Comparison of ENCODE assay signal across 18 cellular contexts in genomic region chr6:3447005-3447404, GRCh38. TPM values are rescaled to one million over a fixed set of nuclear protein-coding genes. Genes with fewer than 3 reads are reported as not detected.
DNase-seq lines count a peak whose midpoint lies in the region; ATAC-seq, FAIRE-seq and TF ChIP-seq lines count a peak whose summit lies in the region.
"Had no signal": no experiment of that assay in that cellular context is flagged by ENCODE, and none has a peak within 500 bp of the region (broad histone marks: within the 10 kb centered on the region; RNA-seq: fewer than 3 reads in every experiment).

No MANE protein-coding gene starts in this region.

- H3K4me3 ChIP-seq in HEK293 (ENCODE audit: low read depth, low read length) = no peak overlapping the region
- no peak overlapping the region for H3K4me3 ChIP-seq in K562
- no peak overlapping the region for H3K4me3 ChIP-seq in neuronal stem cell (ENCODE audit: low read length in 2 of 2)
- no peak overlapping the region for H3K4me3 ChIP-seq in Peyer's patch
- H3K4me3 ChIP-seq: BLaER1 had no signal

- no peak for DNase-seq in K562 (ENCODE audit: extremely low read depth in 1 of 4, low spot score in 3 of 4)
- DNase-seq in neuronal stem cell (ENCODE audit: low spot score) = no peak
- no peak for DNase-seq in type B pancreatic cell (ENCODE audit: extremely low spot score, unreplicated experiment)
- DNase-seq in Peyer's patch = no peak
- DNase-seq in activated T-cell treated with anti-CD3 and anti-CD28 coated beads, Interleukin-2, amount 50 U/mL, for 4 hours = no peak
- DNase-seq: 8988T; Calu3; CD4-positive, alpha-beta memory T cell; DMS79 treated with DMSO at 0.1 percent for 48 hours; GF-D8; GOT3; H7 had no signal

- no peaks in the 10 kb centered on the region for H3K9me3 Mint-ChIP-seq in type B pancreatic cell
- no peaks in the 10 kb centered on the region for H3K9me3 Mint-ChIP-seq in activated T-cell treated with anti-CD3 and anti-CD28 coated beads, Interleukin-2, amount 50 U/mL, for 4 hours

- WGBS in K562 (ENCODE audit: insufficient coverage, low coverage, missing lambda C conversion rate) = 72% methylated on average over 6 of the region's 6 CpGs
- WGBS in neuronal stem cell (ENCODE audit: extremely low coverage in 2 of 2, insufficient read length in 2 of 2, insufficient replicate concordance in 1 of 2), 2 donors = no CpG with 5 or more reads among the region's 6 CpGs

- no peak for FAIRE-seq in K562 (lab: Jason Lieb, UNC)

- no peak overlapping the region for H2BK15ac ChIP-seq in neuronal stem cell (ENCODE audit: low read length)

- peaks cover 32% of the 10 kb centered on the region for H3K36me3 Mint-ChIP-seq in type B pancreatic cell
- no peaks in the 10 kb centered on the region for H3K36me3 Mint-ChIP-seq in activated T-cell treated with anti-CD3 and anti-CD28 coated beads, Interleukin-2, amount 50 U/mL, for 4 hours (ENCODE audit: insufficient read depth)
- H3K36me3 Mint-ChIP-seq: CD14-positive monocyte had no signal

- H3K4me1 ChIP-seq in HEK293 (ENCODE audit: control insufficient read depth, insufficient read depth, low read length) (peaks cover 16% of the 10 kb centered on the region), K562 (replicated peaks in 1 of 2; ENCODE audit: control insufficient read depth in 2 of 2, insufficient read depth in 2 of 2, low read length in 2 of 2) (peaks cover 25 to 26% of the 10 kb centered on the region in 2 experiments), neuronal stem cell (ENCODE audit: control insufficient read depth in 2 of 2, insufficient read depth in 1 of 2, low read depth in 1 of 2, low read length in 2 of 2) (peaks cover 15 to 18% of the 10 kb centered on the region in 2 donors), Peyer's patch (peaks cover 0 to 19% (median 0%) of the 10 kb centered on the region in 4 donors)
- H3K4me1 ChIP-seq: BLaER1 had no signal

- no peak overlapping the region for H2BK120ac ChIP-seq in neuronal stem cell (ENCODE audit: low read depth, low read length)

- no peak for ATAC-seq in K562
- no peak for ATAC-seq in activated T-cell treated with anti-CD3 and anti-CD28 coated beads, Interleukin-2, amount 50 U/mL, for 4 hours
- ATAC-seq in HG03432 (IDR thresholded peaks at IDR 0.05; ENCODE audit: unreplicated experiment) = no peak
- ATAC-seq: HCT116 had no signal

- no peak overlapping the region; a peak in 1 of 4 replicates for H3K9ac ChIP-seq in K562 (ENCODE audit: insufficient read depth in 1 of 2, low read depth in 2 of 2, low read length in 2 of 2)
- H3K9ac ChIP-seq in neuronal stem cell (ENCODE audit: low read depth, low read length, poor library complexity) = no peak overlapping the region
- H3K9ac ChIP-seq: BLaER1 had no signal

- H3K4me3 Mint-ChIP-seq in type B pancreatic cell = no peak overlapping the region
- no peak overlapping the region for H3K4me3 Mint-ChIP-seq in activated T-cell treated with anti-CD3 and anti-CD28 coated beads, Interleukin-2, amount 50 U/mL, for 4 hours
- H3K4me3 Mint-ChIP-seq: CD14-positive monocyte; CD4-positive, alpha-beta memory T cell had no signal

- H3K9me1 ChIP-seq in K562 (ENCODE audit: control insufficient read depth, insufficient read depth, low read length) = no peaks in the 10 kb centered on the region

- H3K27ac Mint-ChIP-seq in type B pancreatic cell = peak overlapping the region; percentile 9
- H3K27ac Mint-ChIP-seq: CD14-positive monocyte had no signal

- H3K14ac ChIP-seq in neuronal stem cell (ENCODE audit: low read length) = no peak overlapping the region

- H2BK5ac ChIP-seq in neuronal stem cell (ENCODE audit: low read length) = no peak overlapping the region

- in situ Hi-C loops in K562 (cut with MboI) = no loop called here

- TF ChIP-seq CTCF in HEK293 (tag by site-specific recombination; IDR thresholded peaks at IDR 0.05) = no peak
- no peak for TF ChIP-seq CTCF in K562 (IDR thresholded peaks at IDR 0.05 in 2 of 3, conservative IDR thresholded peaks at IDR 0.05 in 1 of 3; ENCODE audit: insufficient read depth in 2 of 3, low read depth in 1 of 3, low read length in 3 of 3)
- TF ChIP-seq CTCF in type B pancreatic cell (conservative IDR thresholded peaks at IDR 0.05) = no peak
- no peak for TF ChIP-seq CTCF in Peyer's patch (IDR thresholded peaks at IDR 0.05)

- no peak overlapping the region for H3K4ac ChIP-seq in neuronal stem cell (ENCODE audit: low read length)

- no peak for TF ChIP-seq EP300 in K562 (IDR thresholded peaks at IDR 0.05; ENCODE audit: low read length)

- no peaks in the 10 kb centered on the region for H3K9me3 ChIP-seq in HEK293 (ENCODE audit: control insufficient read depth, insufficient read depth, low read depth, low read length)
- no peaks in the 10 kb centered on the region for H3K9me3 ChIP-seq in K562 (replicated peaks; ENCODE audit: control insufficient read depth, insufficient read depth, low read depth, low read length)
- H3K9me3 ChIP-seq in neuronal stem cell (replicated peaks in 1 of 2; ENCODE audit: control insufficient read depth in 2 of 2, insufficient read depth in 1 of 2, low read depth in 1 of 2, low read length in 2 of 2) = no peaks in the 10 kb centered on the region
- H3K9me3 ChIP-seq in Peyer's patch = no peaks in the 10 kb centered on the region
- H3K9me3 ChIP-seq: BLaER1 had no signal

- peaks cover 17% of the 10 kb centered on the region for H3K4me1 Mint-ChIP-seq in type B pancreatic cell (ENCODE audit: unreplicated experiment)
- peaks cover 23% of the 10 kb centered on the region for H3K4me1 Mint-ChIP-seq in activated T-cell treated with anti-CD3 and anti-CD28 coated beads, Interleukin-2, amount 50 U/mL, for 4 hours (ENCODE audit: low read depth)
- H3K4me1 Mint-ChIP-seq: CD14-positive monocyte had no signal

- H3K79me2 ChIP-seq in K562 (ENCODE audit: control insufficient read depth, insufficient read depth, low read length) = peaks cover 7% of the 10 kb centered on the region; the same call in 1 of the 3 replicates

- H4K8ac ChIP-seq in neuronal stem cell (ENCODE audit: low read depth, low read length) = no peak overlapping the region

- no peaks in the 10 kb centered on the region for H3K27me3 Mint-ChIP-seq in type B pancreatic cell
- peaks cover 5% of the 10 kb centered on the region for H3K27me3 Mint-ChIP-seq in activated T-cell treated with anti-CD3 and anti-CD28 coated beads, Interleukin-2, amount 50 U/mL, for 4 hours (ENCODE audit: low read depth)

- POLR2A ChIA-PET in HEK293 (lab: Yijun Ruan, JAX) = interaction anchor here (0.6 to 0.8 kb wide), 2 partner anchors 10 to 36 kb away, joined by 3 to 4 read pairs; partner anchors contain the start of gene SLC22A23
- POLR2A ChIA-PET in K562 (lab: Yijun Ruan, JAX) = interaction anchor here (0.6 to 1.5 kb wide), 3 partner anchors 7 to 25 kb away, joined by 3 to 10 read pairs (median 3); no protein-coding TSS in a partner anchor

- CTCF ChIA-PET in HEK293 (lab: Yijun Ruan, JAX) (interaction anchor here (0.6 kb wide), 1 partner anchor 1995 kb away, joined by 4 read pairs; no protein-coding TSS in a partner anchor), K562 (lab: Yijun Ruan, JAX; ENCODE audit: low intra/inter-chr PET ratio) (no interaction called here)

- H3K27ac ChIP-seq in HEK293 (ENCODE audit: extremely low read depth, low read depth, low read length) = no peak overlapping the region
- H3K27ac ChIP-seq in K562 (ENCODE audit: extremely low read depth, low read depth, low read length) = no peak overlapping the region
- no peak overlapping the region for H3K27ac ChIP-seq in neuronal stem cell (replicated peaks; ENCODE audit: low read length)
- H3K27ac ChIP-seq in Peyer's patch = no peak overlapping the region
- H3K27ac ChIP-seq: BLaER1 had no signal

- peak overlapping the region; percentile 12 for H3K23ac ChIP-seq in neuronal stem cell (ENCODE audit: low read depth, low read length, poor library complexity)

- H2BK12ac ChIP-seq in neuronal stem cell (ENCODE audit: low read length) = no peak overlapping the region

- H2AFZ ChIP-seq in K562 (ENCODE audit: low read depth, low read length) (no peak overlapping the region), neuronal stem cell (ENCODE audit: low read length) (no peak overlapping the region)

- BruUV-seq in K562 (replicated peaks; lab: Mats Ljungman, UMichigan) = no TSS peak

- intact Hi-C loops in K562 (cut with micrococcal nuclease) = no loop called here

- TF ChIP-seq POLR2A in K562 (conservative IDR thresholded peaks at IDR 0.05) (no peak), Peyer's patch (IDR thresholded peaks at IDR 0.05) (no peak)

- no peaks in the 10 kb centered on the region for H3K79me1 ChIP-seq in neuronal stem cell (ENCODE audit: low read depth, low read length)

- H3K27me3 ChIP-seq in K562 (ENCODE audit: control insufficient read depth in 2 of 2, insufficient read depth in 2 of 2, low read length in 2 of 2) (no peaks in the 10 kb centered on the region), neuronal stem cell (ENCODE audit: control insufficient read depth in 3 of 3, insufficient read depth in 3 of 3, low read depth in 1 of 3, low read length in 3 of 3) (peaks cover 0 to 2% (median 0%) of the 10 kb centered on the region in 3 experiments), Peyer's patch (no peaks in the 10 kb centered on the region)
- H3K27me3 ChIP-seq: BLaER1 had no signal

- H4K20me1 ChIP-seq in K562 (replicated peaks; ENCODE audit: control insufficient read depth, insufficient read depth, low read length) = 0 out of 2 replicates have a peak, but pooled peaks cover 3% of the 10 kb centered on the region
- H4K20me1 ChIP-seq: BLaER1 had no signal

- H3K36me3 ChIP-seq in HEK293 (ENCODE audit: control insufficient read depth in 2 of 2, insufficient read depth in 1 of 2, low read length in 2 of 2) (peaks cover 4 to 6% of the 10 kb centered on the region in 2 experiments; a peak in 2 of 3 replicates), K562 (ENCODE audit: control insufficient read depth, insufficient read depth, low read length) (no peaks in the 10 kb centered on the region), neuronal stem cell (replicated peaks in 1 of 2; ENCODE audit: control insufficient read depth in 2 of 2, insufficient read depth in 2 of 2, low read length in 2 of 2) (peaks cover 0 to 4% of the 10 kb centered on the region in 2 donors), Peyer's patch (no peaks in the 10 kb centered on the region)
- H3K36me3 ChIP-seq: BLaER1 had no signal

- H3K18ac ChIP-seq in neuronal stem cell (ENCODE audit: low read length) = no peak overlapping the region

- no peak overlapping the region for H4K91ac ChIP-seq in neuronal stem cell (ENCODE audit: low read depth, low read length, poor library complexity)

- TF ChIP-seq RAD21 in K562 (CRISPR knock-in tag; conservative IDR thresholded peaks at IDR 0.05 in 1 of 2, IDR thresholded peaks at IDR 0.05 in 1 of 2) = no peak

- H2AK5ac ChIP-seq in neuronal stem cell (ENCODE audit: low read depth, low read length) = no peak overlapping the region

- H3K4me2 ChIP-seq in K562 (ENCODE audit: insufficient read depth, low read length) (0 out of 2 replicates have a peak overlapping the region, but pooled peaks have one; percentile 4), neuronal stem cell (ENCODE audit: insufficient read depth, low read length, poor library complexity, severe bottlenecking) (no peak overlapping the region)
- H3K4me2 ChIP-seq: BLaER1 had no signal

RNA-seq across cellular contexts. Expression of gene SLC22A23, which starts 9.8 kb away (rescaled TPM):
- 37.5 and 58.5 TPM in 2 replicates for total RNA-seq in K562 (2011; cell fraction: chromatin; rRNA removed; ENCODE audit: low replicate concordance)
- total RNA-seq in K562 (2011; cell fraction: nucleolus; rRNA removed) = 38.7 and 44.9 TPM in 2 replicates
- 41.6 and 49.3 TPM in 2 replicates for total RNA-seq in K562 (2011; cell fraction: nucleoplasm; rRNA removed)
- total RNA-seq in K562 (2014; rRNA removed) (4.0 TPM in 2 replicates), K562 (2014; rRNA removed; fragmentation: Illumina TruSeq; extraction: Trizol) (1.6 and 1.9 TPM in 2 replicates), K562 (2015; rRNA removed; fragmentation: Illumina TruSeq; extraction: Trizol) (1.1 and 1.2 TPM in 2 replicates), K562 (2021) (7.3 and 8.7 TPM in 2 replicates), type B pancreatic cell (ENCODE audit: low replicate concordance) (36.6 and 52.7 TPM in 2 replicates), Peyer's patch (100 to 1,000 TPM in 2 of 4 donors, 10 to 100 TPM in 2; 22.3 to 145 (median 91.6) TPM)
- polyA plus RNA-seq in K562 (2011; rRNA removed) (2.1 and 3.2 TPM in 2 replicates), K562 (2014; fragmentation: Illumina TruSeq; extraction: Trizol) (4.1 and 5.4 TPM in 2 replicates), K562 (2014; fragmentation: Nextera tagmentation; extraction: Ambion mirVana) (under 1 TPM; 0.30 to 0.32 TPM), K562 (2014; rRNA removed) (2.5 and 4.7 TPM in 2 replicates)
- polyA plus RNA-seq in K562 (2011; cell fraction: cytosol; rRNA removed) = 3.3 and 3.5 TPM in 2 replicates
- polyA plus RNA-seq in K562 (2011; cell fraction: nucleus; rRNA removed) = 7.3 and 12.9 TPM in 2 replicates
- 3.6 and 8.0 TPM in 2 replicates for polyA plus RNA-seq in K562 (2012)
- polyA minus RNA-seq in K562 (2011; rRNA and poly(A)+ RNA removed) = 6.7 and 10.2 TPM in 2 replicates
- polyA minus RNA-seq in K562 (2011; cell fraction: cytosol; rRNA and poly(A)+ RNA removed) = 5.6 and 7.4 TPM in 2 replicates
- 13.2 and 15.6 TPM in 2 replicates for polyA minus RNA-seq in K562 (2011; cell fraction: nucleus; rRNA and poly(A)+ RNA removed)
- polyA plus RNA-seq in neuronal stem cell (2013, experiment 1 of 2) = 3.6 TPM
- polyA plus RNA-seq in neuronal stem cell (2013, experiment 2 of 2) = 3.7 TPM
- 1 to 10 TPM in 1 of 3 donors, under 1 TPM in 2; 0.50 to 1.2 (median 0.54) TPM for total RNA-seq in activated T-cell treated with anti-CD3 and anti-CD28 coated beads, Interleukin-2, amount 50 U/mL, for 4 hours
- polyA plus RNA-seq: AG04450, CD14-positive monocyte had no signal
